Comparison of ENCODE assay signal across 1 cellular context in genomic region chr14:64943556-64943955, GRCh38.
TF ChIP-seq lines count a peak whose summit lies in the region.

No MANE protein-coding gene starts in this region.

TF ChIP-seq in liver, 16 proteins besides CTCF, POLR2A, EP300 and RAD21 (continued from another document):
- no peak for TF ChIP-seq REST (IDR thresholded peaks at IDR 0.05)
- TF ChIP-seq EGR1 (IDR thresholded peaks at IDR 0.05; ENCODE audit: low read depth in 2 of 2) = no peak
- no peak for TF ChIP-seq GABPA (IDR thresholded peaks at IDR 0.05 in 1 of 2, conservative IDR thresholded peaks at IDR 0.05 in 1 of 2)
